In genomic region chr11:29161216-29161615, GRCh38 we compare ENCODE assay signal across 21 cellular contexts.
DNase-seq lines count a peak whose midpoint lies in the region; ATAC-seq and TF ChIP-seq lines count a peak whose summit lies in the region.
"Had no signal": no experiment of that assay in that cellular context is flagged by ENCODE, and none has a peak within 500 bp of the region (broad histone marks: within the 10 kb centered on the region; RNA-seq: fewer than 3 reads in every experiment).

No MANE protein-coding gene starts in this region.

- no TSS peak for BruUV-seq in PC-3 (replicated peaks; lab: Mats Ljungman, UMichigan)

- H3K9me3 ChIP-seq in GM23248 (ENCODE audit: low read depth) (no peaks in the 10 kb centered on the region), PC-3 (ENCODE audit: low read length) (no peaks in the 10 kb centered on the region)
- no peaks in the 10 kb centered on the region for H3K9me3 ChIP-seq in CD4-positive, alpha-beta T cell (ENCODE audit: control insufficient read depth, low read length)
- H3K9me3 ChIP-seq: esophagus muscularis mucosa had no signal

- H3K36me3 Mint-ChIP-seq in activated T-helper 2 cell treated with anti-CD3 and anti-CD28 coated beads, Interferon-gamma antibody, Interleukin-2, Interleukin-4, amounts not matched to agents 10 μg/mL and 5 μg/mL and 100 μg/mL, durations not matched to agents 14 hours and 24 hours and 36 hours (ENCODE audit: low read depth) = no peaks in the 10 kb centered on the region
- no peaks in the 10 kb centered on the region for H3K36me3 Mint-ChIP-seq in CD4-positive, alpha-beta T cell (ENCODE audit: low read depth)
- H3K36me3 Mint-ChIP-seq: natural killer cell, T-cell had no signal

- H3K27me3 Mint-ChIP-seq in activated T-helper 2 cell treated with anti-CD3 and anti-CD28 coated beads, Interferon-gamma antibody, Interleukin-2, Interleukin-4, amounts not matched to agents 10 μg/mL and 5 μg/mL and 100 μg/mL, durations not matched to agents 14 hours and 24 hours and 36 hours (ENCODE audit: low read depth) = no peaks in the 10 kb centered on the region
- no peaks in the 10 kb centered on the region for H3K27me3 Mint-ChIP-seq in CD4-positive, alpha-beta T cell
- H3K27me3 Mint-ChIP-seq: T-cell had no signal

- no peaks in the 10 kb centered on the region for H3K4me1 Mint-ChIP-seq in activated T-helper 2 cell treated with anti-CD3 and anti-CD28 coated beads, Interferon-gamma antibody, Interleukin-2, Interleukin-4, amounts not matched to agents 10 μg/mL and 5 μg/mL and 100 μg/mL, durations not matched to agents 14 hours and 24 hours and 36 hours (ENCODE audit: low read depth)
- no peaks in the 10 kb centered on the region for H3K4me1 Mint-ChIP-seq in CD4-positive, alpha-beta T cell (ENCODE audit: low read depth)
- H3K4me1 Mint-ChIP-seq: natural killer cell, T-cell had no signal

- H3K4me1 ChIP-seq in GM23248 (ENCODE audit: insufficient read depth) (peaks cover 30% of the 10 kb centered on the region), PC-3 (ENCODE audit: insufficient read depth, low read length) (peaks cover 7% of the 10 kb centered on the region; the same call in 1 of the 2 replicates)
- H3K4me1 ChIP-seq: esophagus muscularis mucosa had no signal

- H3K9me2 ChIP-seq in GM23248 (ENCODE audit: insufficient read depth) = no peaks in the 10 kb centered on the region
- H3K9me2 ChIP-seq in PC-3 (replicated peaks; ENCODE audit: low read length) = no peaks in the 10 kb centered on the region

- intact Hi-C loops in PC-3 (cut with micrococcal nuclease) (no loop called here), left colon (cut with DNase I, micrococcal nuclease) (no loop called here)
- intact Hi-C loops in activated T-helper 2 cell treated with anti-CD3 and anti-CD28 coated beads, Interferon-gamma antibody, Interleukin-2, Interleukin-4, amounts not matched to agents 10 μg/mL and 5 μg/mL and 100 μg/mL, durations not matched to agents 14 hours and 24 hours and 36 hours (cut with micrococcal nuclease) = no loop called here
- intact Hi-C loops in CD4-positive, alpha-beta T cell (cut with DNase I, micrococcal nuclease) = no loop called here

- no peak overlapping the region for H3K9ac ChIP-seq in GM23248
- no peak overlapping the region for H3K9ac ChIP-seq in PC-3 (ENCODE audit: low read length)

- H3K9me3 Mint-ChIP-seq in activated T-helper 2 cell treated with anti-CD3 and anti-CD28 coated beads, Interferon-gamma antibody, Interleukin-2, Interleukin-4, amounts not matched to agents 10 μg/mL and 5 μg/mL and 100 μg/mL, durations not matched to agents 14 hours and 24 hours and 36 hours = no peaks in the 10 kb centered on the region
- H3K9me3 Mint-ChIP-seq in CD4-positive, alpha-beta T cell = peaks cover 16% of the 10 kb centered on the region

- H3K4me3 ChIP-seq in GM23248 = 0 out of 2 replicates have a peak overlapping the region, but pooled peaks have one; percentile 7
- no peak overlapping the region for H3K4me3 ChIP-seq in PC-3 (ENCODE audit: low read length)
- H3K4me3 ChIP-seq: esophagus muscularis mucosa, lung had no signal

- H3K27me3 ChIP-seq in GM23248 (replicated peaks; ENCODE audit: insufficient read depth) (no peaks in the 10 kb centered on the region), PC-3 (ENCODE audit: low read length) (no peaks in the 10 kb centered on the region)
- H3K27me3 ChIP-seq in CD4-positive, alpha-beta T cell (ENCODE audit: control insufficient read depth, insufficient read depth, low read length) = no peaks in the 10 kb centered on the region
- H3K27me3 ChIP-seq: brain microvascular endothelial cell, esophagus muscularis mucosa had no signal

- H2AFZ ChIP-seq in GM23248 (peak overlapping the region; percentile 39; the same call in 1 of the 2 replicates), PC-3 (ENCODE audit: low read length) (no peak overlapping the region)

- H3K4me3 Mint-ChIP-seq in activated T-helper 2 cell treated with anti-CD3 and anti-CD28 coated beads, Interferon-gamma antibody, Interleukin-2, Interleukin-4, amounts not matched to agents 10 μg/mL and 5 μg/mL and 100 μg/mL, durations not matched to agents 14 hours and 24 hours and 36 hours (ENCODE audit: low read depth) = no peak overlapping the region
- H3K4me3 Mint-ChIP-seq in CD4-positive, alpha-beta T cell = no peak overlapping the region
- H3K4me3 Mint-ChIP-seq: natural killer cell, T-cell had no signal

- H3K79me2 ChIP-seq in GM23248 (ENCODE audit: insufficient read depth) = no peaks in the 10 kb centered on the region
- no peaks in the 10 kb centered on the region for H3K79me2 ChIP-seq in PC-3 (ENCODE audit: low read length)

- no peak for TF ChIP-seq CTCF in PC-3 (conservative IDR thresholded peaks at IDR 0.05; ENCODE audit: low read depth, low read length)
- TF ChIP-seq CTCF in CD4-positive, alpha-beta T cell (IDR thresholded peaks at IDR 0.05) = no peak

- in situ Hi-C loops in GM23248 (cut with MboI) = loop anchor here (25.0 kb wide), 1 partner anchor 1449 kb away; the partner anchor contains the start of gene BDNF

- DNase-seq in GM23248 (peak; percentile 52), PC-3 (peak; percentile 40), dermis blood vessel endothelial cell (peak; percentile 48), pulmonary artery endothelial cell (ENCODE audit: low read depth, low spot score) (peak; percentile 5), left colon (no peak)
- DNase-seq in activated T-helper 2 cell treated with anti-CD3 and anti-CD28 coated beads, Interferon-gamma antibody, Interleukin-2, Interleukin-4, amounts not matched to agents 10 μg/mL and 5 μg/mL and 100 μg/mL, durations not matched to agents 14 hours and 24 hours and 36 hours (ENCODE audit: low spot score) = no peak
- no peak for DNase-seq in CD4-positive, alpha-beta T cell
- DNase-seq: activated CD4-positive, alpha-beta T cell treated with anti-CD3 and anti-CD28 coated beads, Interleukin-2, amount 50 U/mL, for 4 hours; activated naive CD4-positive, alpha-beta T cell treated with anti-CD3 and anti-CD28 coated beads, Interleukin-2, amount 50 U/mL, for 16 hours; activated T-cell treated with anti-CD3 and anti-CD28 coated beads for 4 hours; brain microvascular endothelial cell; DMS 273 treated with DMSO at 0.1 percent for 48 hours; natural killer cell; NCI-H1436 treated with DMSO at 0.1 percent for 48 hours; posterior cingulate gyrus; small intestine; stimulated activated CD4-positive, alpha-beta T cell treated with anti-CD3 and anti-CD28 coated beads, Interleukin-4, amount 100 ng/mL, for 24 hours; T-cell had no signal

- H4K20me1 ChIP-seq in GM23248 (ENCODE audit: insufficient read depth) (no peaks in the 10 kb centered on the region), PC-3 (ENCODE audit: low read length) (no peaks in the 10 kb centered on the region)

- H3K4me2 ChIP-seq in GM23248 (ENCODE audit: unreplicated experiment) (no peak overlapping the region), PC-3 (ENCODE audit: low read length) (no peak overlapping the region)

- CTCF ChIA-PET in PC-3 (lab: Charles Lee) = interaction anchor here (1.0 kb wide), 1 partner anchor 167 kb away, joined by 4 read pairs; no protein-coding TSS in a partner anchor
- CTCF ChIA-PET in CD4-positive, alpha-beta T cell (lab: Charles Lee) = no interaction called here

- no peak overlapping the region for H3K27ac Mint-ChIP-seq in activated T-helper 2 cell treated with anti-CD3 and anti-CD28 coated beads, Interferon-gamma antibody, Interleukin-2, Interleukin-4, amounts not matched to agents 10 μg/mL and 5 μg/mL and 100 μg/mL, durations not matched to agents 14 hours and 24 hours and 36 hours
- H3K27ac Mint-ChIP-seq in CD4-positive, alpha-beta T cell = no peak overlapping the region
- H3K27ac Mint-ChIP-seq: natural killer cell, T-cell had no signal

- H3K36me3 ChIP-seq in GM23248 (ENCODE audit: low read depth) (no peaks in the 10 kb centered on the region), PC-3 (ENCODE audit: low read depth, low read length) (no peaks in the 10 kb centered on the region)
- H3K36me3 ChIP-seq: brain microvascular endothelial cell, esophagus muscularis mucosa had no signal

- ATAC-seq in PC-3 = peak; percentile 43; the same call in 1 of the 2 replicates
- no peak for ATAC-seq in left colon
- no peak for ATAC-seq in CD4-positive, alpha-beta T cell (ENCODE audit: poor library complexity)
- ATAC-seq: natural killer cell, T-cell had no signal

- H3K27ac ChIP-seq in GM23248 = peak overlapping the region; percentile 17; the same call in 1 of the 2 replicates
- H3K27ac ChIP-seq in PC-3 (ENCODE audit: low read length) = no peak overlapping the region
- H3K27ac ChIP-seq in CD4-positive, alpha-beta T cell (ENCODE audit: low read depth, low read length) = no peak overlapping the region
- H3K27ac ChIP-seq: brain microvascular endothelial cell, esophagus muscularis mucosa, VCaP had no signal

- POLR2A ChIA-PET in PC-3 (lab: Charles Lee; ENCODE audit: unreplicated experiment) = no interaction called here
- POLR2A ChIA-PET in CD4-positive, alpha-beta T cell (lab: Charles Lee) = no interaction called here

- WGBS in GM23248 (ENCODE audit: low coverage in 1 of 2, low lambda C conversion rate in 2 of 2, missing lambda C conversion rate in 2 of 2), 2 experiments = 6 to 9% methylated on average over 1 of the region's 1 CpG

- peaks cover 9% of the 10 kb centered on the region for H3F3A ChIP-seq in GM23248 (ENCODE audit: insufficient read depth)
- no peaks in the 10 kb centered on the region for H3F3A ChIP-seq in PC-3 (ENCODE audit: low read length, unreplicated experiment)

Comparison
In these comparisons a context has a peak if more than half of its experiments do, and no peak if none do; other contexts are left out.
1. DNase-seq: peak in GM23248 (single experiment), PC-3 (single experiment), dermis blood vessel endothelial cell (single experiment) and pulmonary artery endothelial cell (single experiment); none in activated T-helper 2 cell treated with anti-CD3 and anti-CD28 coated beads, Interferon-gamma antibody, Interleukin-2, Interleukin-4, amounts not matched to agents 10 μg/mL and 5 μg/mL and 100 μg/mL, durations not matched to agents 14 hours and 24 hours and 36 hours (single experiment), left colon (0 of 2) and CD4-positive, alpha-beta T cell (0 of 10).